ENCODE assay signal across 27 cellular contexts in genomic region chr6:105765239-105765638, GRCh38.
"Had no signal": no experiment of that assay in that cellular context is flagged by ENCODE, and none has a peak within 500 bp of the region (broad histone marks: within the 10 kb centered on the region; RNA-seq: fewer than 3 reads in every experiment).

No MANE protein-coding gene starts in this region.

- H3K4me1 ChIP-seq: left ventricle myocardium inferior, prostate gland, testis, upper lobe of left lung had no signal

- H3K4me1 Mint-ChIP-seq: immature natural killer cell; naive thymus-derived CD8-positive, alpha-beta T cell; nephron; neural crest cell; stimulated activated naive B cell treated with anti-CD40 and anti-IgM and Interleukin-4, amounts not matched to agents 10 μg/mL and 1 μg/mL and 100 μg/mL, for 72 hours had no signal

- H3K27ac Mint-ChIP-seq: immature natural killer cell; naive thymus-derived CD8-positive, alpha-beta T cell; nephron; stimulated activated naive B cell treated with anti-CD40 and anti-IgM and Interleukin-4, amounts not matched to agents 10 μg/mL and 1 μg/mL and 100 μg/mL, for 72 hours had no signal

- DNase-seq: hypothalamus; immature natural killer cell; kidney; left ventricle myocardium inferior; mesenchymal stem cell; naive thymus-derived CD8-positive, alpha-beta T cell; nucleus accumbens; pancreas; posterior cingulate gyrus; retina; right cardiac atrium; stimulated activated CD4-positive, alpha-beta T cell treated with anti-CD3 and anti-CD28 coated beads, Interleukin-12 subunit alpha, Interleukin-12 subunit beta, amount 100 ng/mL, for 4 hours; stimulated activated CD4-positive, alpha-beta T cell treated with anti-CD3 and anti-CD28 coated beads, Interleukin-15, amount 100 ng/mL, for 24 hours; stimulated activated CD4-positive, alpha-beta T cell treated with anti-CD3 and anti-CD28 coated beads, Interleukin-2, amount 100 ng/mL, for 24 hours; stimulated activated CD4-positive, alpha-beta T cell treated with anti-CD3 and anti-CD28 coated beads, Interleukin-4, amount 100 ng/mL, for 1 hour; stimulated activated naive B cell treated with anti-CD40 and anti-IgM and Interleukin-4, amounts not matched to agents 10 μg/mL and 1 μg/mL and 100 μg/mL, for 72 hours; stimulated activated naive CD8-positive, alpha-beta T cell treated with anti-CD3 and anti-CD28 coated beads, Interleukin-15, Interleukin-2, amounts not matched to agents 100 U/mL and 50 U/mL, for 24 hours; stomach; testis; thyroid gland; transverse colon; upper lobe of left lung had no signal

- ATAC-seq: naive thymus-derived CD8-positive, alpha-beta T cell; pancreas; right cardiac atrium; sciatic nerve; stimulated activated naive B cell treated with anti-CD40 and anti-IgM and Interleukin-4, amounts not matched to agents 10 μg/mL and 1 μg/mL and 100 μg/mL, for 72 hours; stimulated activated naive CD8-positive, alpha-beta T cell treated with anti-CD3 and anti-CD28 coated beads, Interleukin-15, Interleukin-2, amounts not matched to agents 100 U/mL and 50 U/mL, for 24 hours had no signal

- H3K9me3 Mint-ChIP-seq: immature natural killer cell; naive thymus-derived CD8-positive, alpha-beta T cell; nephron; neural crest cell had no signal

- H3K27me3 ChIP-seq: pancreas, stomach, testis, thyroid gland, transverse colon, upper lobe of left lung had no signal

- H3K27ac ChIP-seq: left ventricle myocardium inferior, pancreas, prostate gland, skin epidermis, stomach, testis, thyroid gland, transverse colon, upper lobe of left lung had no signal

- H3K36me3 Mint-ChIP-seq: immature natural killer cell; naive thymus-derived CD8-positive, alpha-beta T cell; stimulated activated naive B cell treated with anti-CD40 and anti-IgM and Interleukin-4, amounts not matched to agents 10 μg/mL and 1 μg/mL and 100 μg/mL, for 72 hours had no signal

- H3K4me3 Mint-ChIP-seq: immature natural killer cell; naive thymus-derived CD8-positive, alpha-beta T cell; nephron; neural crest cell; stimulated activated naive B cell treated with anti-CD40 and anti-IgM and Interleukin-4, amounts not matched to agents 10 μg/mL and 1 μg/mL and 100 μg/mL, for 72 hours had no signal
